16 cellular contexts compared by ENCODE assay signal in genomic region chr2:66470199-66470598, GRCh38. TPM values are rescaled to one million over a fixed set of nuclear protein-coding genes. Genes with fewer than 3 reads are reported as not detected.
DNase-seq lines count a peak whose midpoint lies in the region; ATAC-seq, FAIRE-seq and TF ChIP-seq lines count a peak whose summit lies in the region.
"Had no signal": no experiment of that assay in that cellular context is flagged by ENCODE, and none has a peak within 500 bp of the region (broad histone marks: within the 10 kb centered on the region; RNA-seq: fewer than 3 reads in every experiment).

No MANE protein-coding gene starts in this region.

- H3K36me3 ChIP-seq in cardiac muscle cell, result peaks cover 22% of the 10 kb centered on the region
- peaks cover 0 to 12% (median 5%) of the 10 kb centered on the region in 4 donors for H3K36me3 ChIP-seq in stomach

- WGBS in stomach, 5 donors, result 15 to 22% (median 17%) methylated on average over 2 of the region's 2 CpGs

- H3K27me3 Mint-ChIP-seq in nephron (ENCODE audit: low read depth), result no peaks in the 10 kb centered on the region

- H3K4me1 Mint-ChIP-seq in nephron, result peaks cover 55% of the 10 kb centered on the region

- DNase-seq in cardiac muscle cell (ENCODE audit: low read depth in 1 of 2, low spot score in 1 of 2) (no peak), Right ventricle myocardium inferior (ENCODE audit: missing footprints) (no peak), epithelial cell of esophagus (ENCODE audit: low read depth) (peak; percentile 56), stomach (no peak), DMS79 (lab: John Stamatoyannopoulos, UW) (no peak), frontal cortex (ENCODE audit: low spot score in 2 of 2) (no peak)
- DNase-seq: C1 segment of cervical spinal cord, EL, KG1, NCI-H1694, NCI-H524, SHP77 treated with DMSO at 0.1 percent for 48 hours had no signal

- H3K27ac Mint-ChIP-seq in nephron, result peak overlapping the region; percentile 62 to 82 (median 72)

- H3K9me3 ChIP-seq in cardiac muscle cell (ENCODE audit: low read depth) (no peaks in the 10 kb centered on the region), stomach (no peaks in the 10 kb centered on the region)

- H3K4me3 ChIP-seq in cardiac muscle cell (no peak overlapping the region), epithelial cell of esophagus (ENCODE audit: low read length) (no peak overlapping the region), stomach (no peak overlapping the region)

- H3K4me3 Mint-ChIP-seq in nephron, result no peak overlapping the region

- H3K27me3 ChIP-seq in cardiac muscle cell (no peaks in the 10 kb centered on the region), stomach (no peaks in the 10 kb centered on the region)

- FAIRE-seq in frontal cortex (lab: Jason Lieb, UNC), result no peak
- FAIRE-seq: A204.1, HepG2 had no signal

- H3K9me3 Mint-ChIP-seq in nephron, result no peaks in the 10 kb centered on the region

- H3K36me3 Mint-ChIP-seq in nephron (ENCODE audit: low read depth), result peaks cover 80% of the 10 kb centered on the region

- TF ChIP-seq POLR2A in stomach (IDR thresholded peaks at IDR 0.05), result no peak

- TF ChIP-seq CTCF in cardiac muscle cell (IDR thresholded peaks at IDR 0.05; ENCODE audit: low read depth, low read length) (no peak), epithelial cell of esophagus (IDR thresholded peaks at IDR 0.05; ENCODE audit: insufficient read depth, low read depth, low read length, missing control alignments) (no peak), nephron (IDR thresholded peaks at IDR 0.05; ENCODE audit: unreplicated experiment in 3 of 3) (no peak), stomach (IDR thresholded peaks at IDR 0.05) (no peak)

- intact Hi-C loops in Right ventricle myocardium inferior (cut with DNase I) (no loop called here), stomach (cut with DNase I; ENCODE audit: low total_unique reads) (no loop called here)

- peaks cover 76% of the 10 kb centered on the region for H3K4me1 ChIP-seq in cardiac muscle cell (ENCODE audit: low read depth)
- H3K4me1 ChIP-seq in stomach, result peaks cover 26 to 83% (median 52%) of the 10 kb centered on the region in 4 donors

- no peak for TF ChIP-seq EP300 in stomach (IDR thresholded peaks at IDR 0.05)

- H3K27ac ChIP-seq in cardiac muscle cell (peak overlapping the region; percentile 79), stomach (peak overlapping the region in 3 of 5 donors; percentile 27 to 59 (median 55))

- ATAC-seq in Right ventricle myocardium inferior, result no peak
- no peak for ATAC-seq in GM18498 (IDR thresholded peaks at IDR 0.05; ENCODE audit: unreplicated experiment)
- ATAC-seq: HepG2 had no signal

RNA-seq across cellular contexts. Expression of gene MEIS1, which starts 35.3 kb away (rescaled TPM):
- 92.6 and 115 TPM in 2 replicates for total RNA-seq in cardiac muscle cell
- polyA plus RNA-seq in cardiac muscle cell, result 121 and 149 TPM in 2 replicates
- total RNA-seq in Right ventricle myocardium inferior, result 40.1 TPM
- total RNA-seq in stomach, result 100 to 1,000 TPM in 2 of 5 donors, 10 to 100 TPM in 3; 31.2 to 172 (median 57.4) TPM
- 10 to 100 TPM in 1 of 3 donors, 1 to 10 TPM in 2; 4.8 to 36.8 (median 9.8) TPM for polyA plus RNA-seq in stomach
- total RNA-seq in frontal cortex, result 39.5 TPM
